In genomic region chr1:150486966-150487762, GRCh38 we compare ENCODE assay signal across 8 cellular contexts. TPM values are rescaled to one million over a fixed set of nuclear protein-coding genes. Genes with fewer than 3 reads are reported as not detected.
A peak's percentile ranks its signal among the peaks of the same experiment; 100 is the strongest.
DNase-seq lines count a peak whose midpoint lies in the region; ATAC-seq and TF ChIP-seq lines count a peak whose summit lies in the region.

Gene TARS2, plus strand, starts transcription at chr1:150487419. Its CDS starts 32 bp downstream, at chr1:150487451.

- H2BK15ac ChIP-seq in mesendoderm (replicated peaks; ENCODE audit: low read depth) = no peak within 1 kb of the TSS

- peak within 1 kb of the TSS; percentile 97 for H3K4me3 Mint-ChIP-seq in endodermal cell

- DNase-seq in COLO829 (ENCODE audit: low spot score) (peak; percentile 97), HT1080 (ENCODE audit: low read depth) (peak; percentile 97), NOMO-1 treated with DMSO at 0.1 percent for 48 hours (lab: John Stamatoyannopoulos, UW; ENCODE audit: unreplicated experiment) (peak; percentile 98), endodermal cell (peak; percentile 99), mesendoderm (peak; percentile 99)
- DNase-seq in activated CD8-positive, alpha-beta memory T cell treated with anti-CD3 and anti-CD28 coated beads for 4 hours (ENCODE audit: low read depth in 2 of 2) = peak; percentile 87 to 88
- DNase-seq in stimulated activated CD8-positive, alpha-beta memory T cell treated with anti-CD3 and anti-CD28 coated beads, Interleukin-15, amount 100 ng/mL, for 1 hour (ENCODE audit: low read depth) = peak; percentile 86

- peaks cover 24% of the 10 kb centered on the region for H3K36me3 Mint-ChIP-seq in endodermal cell (ENCODE audit: low read depth)

- no peak within 1 kb of the TSS for H3K4ac ChIP-seq in mesendoderm (ENCODE audit: low read depth, low read length)

- no peak within 1 kb of the TSS for H4K8ac ChIP-seq in mesendoderm (ENCODE audit: low read depth, low read length)

- H3K27me3 ChIP-seq in endodermal cell (ENCODE audit: control insufficient read depth, insufficient read depth, low read length, poor library complexity, severe bottlenecking) = no peaks in the 10 kb centered on the region
- peaks cover 1% of the 10 kb centered on the region for H3K27me3 ChIP-seq in mesendoderm (ENCODE audit: insufficient read depth, low read length, poor library complexity)

- H3K4me1 ChIP-seq in endodermal cell (ENCODE audit: control insufficient read depth, insufficient read depth, low read length) = no peaks in the 10 kb centered on the region
- no peaks in the 10 kb centered on the region for H3K4me1 ChIP-seq in mesendoderm (ENCODE audit: control insufficient read depth, low read depth, low read length)

- peak within 1 kb of the TSS; percentile 92 for H3K27ac Mint-ChIP-seq in endodermal cell

- H3K4me3 ChIP-seq in endodermal cell (ENCODE audit: low read length) (peak within 1 kb of the TSS; percentile 95), mesendoderm (ENCODE audit: low read length) (peak within 1 kb of the TSS; percentile 94)

- H3K23ac ChIP-seq in mesendoderm (ENCODE audit: low read length) = no peak within 1 kb of the TSS

- 1 to 2% methylated on average over 18 to 30 of the region's 30 CpGs for WGBS in endodermal cell (ENCODE audit: insufficient coverage in 1 of 2, insufficient read length in 1 of 2), 2 experiments
- WGBS in mesendoderm (ENCODE audit: extremely low coverage, insufficient coverage, low lambda C conversion rate) = no CpG with 5 or more reads among the region's 30 CpGs

- H2BK5ac ChIP-seq in mesendoderm (ENCODE audit: low read length) = no peak within 1 kb of the TSS

- peaks cover 3% of the 10 kb centered on the region for H3K79me1 ChIP-seq in mesendoderm (ENCODE audit: low read length)

- H3K56ac ChIP-seq in mesendoderm (ENCODE audit: low read length) = peak within 1 kb of the TSS; percentile 95

- H3K9me3 Mint-ChIP-seq in endodermal cell = no peaks in the 10 kb centered on the region

- H4K5ac ChIP-seq in mesendoderm (ENCODE audit: low read length) = peak within 1 kb of the TSS; percentile 3

- H3K9ac ChIP-seq in endodermal cell (ENCODE audit: extremely low read depth, low read length, poor library complexity, severe bottlenecking) (peak within 1 kb of the TSS; percentile 66), mesendoderm (ENCODE audit: low read length) (peak within 1 kb of the TSS; percentile 84)

- no peaks in the 10 kb centered on the region for H3K27me3 Mint-ChIP-seq in endodermal cell (ENCODE audit: insufficient read depth)

- H3K27ac ChIP-seq in endodermal cell (ENCODE audit: low read depth, low read length) (no peak within 1 kb of the TSS), mesendoderm (ENCODE audit: low read depth, low read length) (no peak within 1 kb of the TSS)

- H3K4me1 Mint-ChIP-seq in endodermal cell = peaks cover 7% of the 10 kb centered on the region

- ATAC-seq in GM21360 (IDR thresholded peaks at IDR 0.05; ENCODE audit: unreplicated experiment) = peak; percentile 96

- peak within 1 kb of the TSS; percentile 57 for H3K18ac ChIP-seq in mesendoderm (ENCODE audit: low read length)

- H3K9me3 ChIP-seq in endodermal cell (ENCODE audit: control insufficient read depth, low read length) = no peaks in the 10 kb centered on the region

- peak within 1 kb of the TSS; percentile 4 for H2AK5ac ChIP-seq in mesendoderm (ENCODE audit: low read length)

- H3K79me2 ChIP-seq in mesendoderm (ENCODE audit: control insufficient read depth, insufficient read depth, low read length) = peaks cover 2% of the 10 kb centered on the region

- peak; percentile 36 for TF ChIP-seq CTCF in endodermal cell (conservative IDR thresholded peaks at IDR 0.05)

- H3K36me3 ChIP-seq in endodermal cell (ENCODE audit: control insufficient read depth, insufficient read depth, low read length) = peaks cover 26% of the 10 kb centered on the region
- H3K36me3 ChIP-seq in mesendoderm (ENCODE audit: control insufficient read depth, insufficient read depth, low read length) = peaks cover 1% of the 10 kb centered on the region

- peak within 1 kb of the TSS; percentile 99 for H3K4me2 ChIP-seq in mesendoderm (ENCODE audit: low read length)

- H2BK120ac ChIP-seq in mesendoderm (ENCODE audit: low read depth, low read length) = no peak within 1 kb of the TSS

RNA-seq across cellular contexts. Expression of gene TARS2, which starts in this region (rescaled TPM):
- 21.0 and 30.4 TPM in 2 replicates for total RNA-seq in HT1080 (2014; rRNA removed; shearing (Covaris generic))
- 19.6 and 20.6 TPM in 2 replicates for polyA plus RNA-seq in HT1080 (2015; cell fraction: cytosol; rRNA removed)
- polyA plus RNA-seq in HT1080 (2015; cell fraction: nucleus; rRNA removed) = 35.9 and 41.0 TPM in 2 replicates
- 10 to 100 TPM; 32.9 to 39.4 TPM for total RNA-seq in endodermal cell
- 30.9 TPM for polyA plus RNA-seq in endodermal cell (2013, experiment 1 of 2)
- polyA plus RNA-seq in endodermal cell (2013, experiment 2 of 2) = 25.5 TPM
- polyA plus RNA-seq in mesendoderm (2013, experiment 1 of 2) = 15.5 TPM
- 16.6 TPM for polyA plus RNA-seq in mesendoderm (2013, experiment 2 of 2)
